19 cellular contexts compared by ENCODE assay signal in genomic region chr6:63910863-63911665, GRCh38.
DNase-seq lines count a peak whose midpoint lies in the region; ATAC-seq, FAIRE-seq and TF ChIP-seq lines count a peak whose summit lies in the region.
"Had no signal": no experiment of that assay in that cellular context is flagged by ENCODE, and none has a peak within 500 bp of the region (broad histone marks: within the 10 kb centered on the region; RNA-seq: fewer than 3 reads in every experiment).

No MANE protein-coding gene starts in this region.

- H3K36me3 ChIP-seq in HepG2 (replicated peaks in 1 of 2; ENCODE audit: control insufficient read depth in 1 of 2, insufficient read depth in 2 of 2, low read length in 2 of 2) (no peaks in the 10 kb centered on the region), right lobe of liver (no peaks in the 10 kb centered on the region)

- TF ChIP-seq POLR2A in HepG2 (IDR thresholded peaks at IDR 0.05; ENCODE audit: insufficient read depth in 1 of 2, low read depth in 2 of 2, low read length in 2 of 2) (no peak), right lobe of liver (IDR thresholded peaks at IDR 0.05) (no peak)

- no peak for TF ChIP-seq RAD21 in HepG2 (CRISPR knock-in tag; IDR thresholded peaks at IDR 0.05)

- H3K9me3 ChIP-seq in HepG2 (ENCODE audit: low read length) (no peaks in the 10 kb centered on the region), right lobe of liver (no peaks in the 10 kb centered on the region)
- H3K9me3 ChIP-seq: SK-N-SH had no signal

- intact Hi-C loops in HepG2 (cut with micrococcal nuclease; ENCODE audit: unreplicated experiment) = no loop called here
- intact Hi-C loops in right lobe of liver (cut with DNase I) = no loop called here
- intact Hi-C loops in left ventricle myocardium superior (cut with micrococcal nuclease) = no loop called here

- H3K27ac ChIP-seq in HepG2 (ENCODE audit: extremely low read length, insufficient read depth, low read length) (no peak overlapping the region), right lobe of liver (no peak overlapping the region), caudate nucleus (ENCODE audit: low read depth, low read length) (no peak overlapping the region)
- H3K27ac ChIP-seq: HL-60 had no signal

- H3K9ac ChIP-seq in HepG2 (ENCODE audit: insufficient read depth, low read depth, low read length) = no peak overlapping the region
- H3K9ac ChIP-seq: SK-N-SH had no signal

- H2AFZ ChIP-seq in HepG2 (ENCODE audit: low read length) = no peak overlapping the region
- H2AFZ ChIP-seq: GM23338 had no signal

- no peak for FAIRE-seq in HepG2 (lab: Jason Lieb, UNC)
- FAIRE-seq: HTR-8/SVneo had no signal

- H3K4me3 ChIP-seq in HepG2 (replicated peaks in 1 of 3; ENCODE audit: insufficient read depth in 1 of 3, low read depth in 2 of 3, low read length in 3 of 3) (no peak overlapping the region), right lobe of liver (no peak overlapping the region), choroid plexus epithelial cell (ENCODE audit: low read depth, low read length) (no peak overlapping the region)
- H3K4me3 ChIP-seq: GM23338 had no signal

- DNase-seq in HepG2 (ENCODE audit: low spot score) (no peak), right lobe of liver (no peak), choroid plexus epithelial cell (ENCODE audit: low read depth) (peak; percentile 27), left ventricle myocardium superior (no peak), DMS53 (lab: John Stamatoyannopoulos, UW) (no peak), kidney glomerular epithelial cell (lab: John Stamatoyannopoulos, UW) (no peak), caudate nucleus (lab: John Stamatoyannopoulos, UW) (no peak)
- DNase-seq: ACHN; CD4-positive, alpha-beta T cell; DMS79 treated with DMSO at 0.1 percent for 48 hours; NCI-H2029; NCI-H510A; SK-N-SH had no signal

- no peaks in the 10 kb centered on the region for H4K20me1 ChIP-seq in HepG2 (ENCODE audit: insufficient read depth, low read length)

- TF ChIP-seq CTCF in HepG2 (CRISPR knock-in tag; IDR thresholded peaks at IDR 0.05) (no peak), right lobe of liver (IDR thresholded peaks at IDR 0.05) (no peak), choroid plexus epithelial cell (conservative IDR thresholded peaks at IDR 0.05; ENCODE audit: low read depth, low read length) (no peak)

- 24% methylated on average over 2 of the region's 2 CpGs for WGBS in HepG2 (ENCODE audit: low lambda C conversion rate)
- WGBS in right lobe of liver (ENCODE audit: insufficient coverage, low coverage, low lambda C conversion rate, missing lambda C conversion rate) = 68% methylated on average over 2 of the region's 2 CpGs

- POLR2A ChIA-PET in HepG2 (lab: Yijun Ruan, JAX) = no interaction called here

- TF ChIP-seq EP300 in HepG2 (IDR thresholded peaks at IDR 0.05; ENCODE audit: low read depth in 2 of 2, low read length in 2 of 2) (no peak), HepG2 (CRISPR knock-in tag; IDR thresholded peaks at IDR 0.05; ENCODE audit: borderline replicate concordance) (no peak)

- BruUV-seq in HepG2 (replicated peaks; lab: Mats Ljungman, UMichigan) = no TSS peak

- CTCF ChIA-PET in HepG2 (lab: Yijun Ruan, JAX; ENCODE audit: low intra/inter-chr PET ratio, low total read pairs) = no interaction called here

- in situ Hi-C loops in HepG2 (cut with HindIII; ENCODE audit: extremely low pct_ligation_motif_present, low pct_unique_long_range_greater_than_20kb) = no loop called here

- H3K4me1 ChIP-seq in HepG2 (ENCODE audit: insufficient read depth, low read length) (no peaks in the 10 kb centered on the region), right lobe of liver (no peaks in the 10 kb centered on the region)

- H3K79me2 ChIP-seq in HepG2 (ENCODE audit: insufficient read depth, low read length) = no peaks in the 10 kb centered on the region

- no peak overlapping the region for H3K4me2 ChIP-seq in HepG2 (ENCODE audit: low read depth, low read length)
- H3K4me2 ChIP-seq: GM23338, SK-N-SH had no signal

- no peaks in the 10 kb centered on the region for H3K27me3 ChIP-seq in HepG2 (ENCODE audit: control insufficient read depth in 1 of 2, insufficient read depth in 2 of 2, low read length in 2 of 2)
- H3K27me3 ChIP-seq in right lobe of liver = no peaks in the 10 kb centered on the region

- ATAC-seq in HepG2 (no peak), right lobe of liver (no peak), left ventricle myocardium superior (peak; percentile 56), GM19467 (IDR thresholded peaks at IDR 0.05; ENCODE audit: unreplicated experiment) (no peak)
- ATAC-seq: GM23338, HCT116, Panc1 had no signal

TF ChIP-seq in HepG2, 621 proteins besides CTCF, POLR2A, EP300 and RAD21:
- TF ChIP-seq MAFK (conservative IDR thresholded peaks at IDR 0.05 in 1 of 2, IDR thresholded peaks at IDR 0.05 in 1 of 2; ENCODE audit: low read length in 2 of 2) = peak; percentile 62 to 83
- no peak for TF ChIP-seq TP53 (CRISPR knock-in tag; conservative IDR thresholded peaks at IDR 0.05)
- peak; percentile 73 for TF ChIP-seq MAFF (IDR thresholded peaks at IDR 0.05; ENCODE audit: low read depth, low read length)
